ENCODE assay signal across 9 cellular contexts in genomic region chr1:78045600-78045849, GRCh38. TPM values are rescaled to one million over a fixed set of nuclear protein-coding genes. Genes with fewer than 3 reads are reported as not detected.
DNase-seq lines count a peak whose midpoint lies in the region; ATAC-seq and TF ChIP-seq lines count a peak whose summit lies in the region.
"Had no signal": no experiment of that assay in that cellular context is flagged by ENCODE, and none has a peak within 500 bp of the region (broad histone marks: within the 10 kb centered on the region; RNA-seq: fewer than 3 reads in every experiment).

No MANE protein-coding gene starts in this region.

- no peaks in the 10 kb centered on the region for H3K4me1 ChIP-seq in mesendoderm (ENCODE audit: control insufficient read depth, low read depth, low read length)
- no peaks in the 10 kb centered on the region for H3K4me1 ChIP-seq in testis

- no peak for TF ChIP-seq POLR2A in testis (IDR thresholded peaks at IDR 0.05)

- H3K4me3 ChIP-seq in mesendoderm (ENCODE audit: low read length): peak overlapping the region; percentile 16
- H3K4me3 ChIP-seq in testis: peak overlapping the region; percentile 61 to 71

- no peaks in the 10 kb centered on the region for H3K9me3 Mint-ChIP-seq in activated CD8-positive, alpha-beta memory T cell treated with anti-CD3 and anti-CD28 coated beads, Interleukin-2, amount 10 ng/mL, durations not matched to agents 7 days and 5 days (ENCODE audit: low read depth)
- no peaks in the 10 kb centered on the region for H3K9me3 Mint-ChIP-seq in central memory CD8-positive, alpha-beta T cell

- CTCF ChIA-PET in activated CD8-positive, alpha-beta memory T cell treated with anti-CD3 and anti-CD28 coated beads, Interleukin-2, amount 10 ng/mL, durations not matched to agents 7 days and 5 days (lab: Charles Lee): no interaction called here

- H3K79me2 ChIP-seq in mesendoderm (ENCODE audit: control insufficient read depth, insufficient read depth, low read length): no peaks in the 10 kb centered on the region

- no peak overlapping the region for H2BK120ac ChIP-seq in mesendoderm (ENCODE audit: low read depth, low read length)

- no CpG with 5 or more reads among the region's 14 CpGs for WGBS in mesendoderm (ENCODE audit: extremely low coverage, insufficient coverage, low lambda C conversion rate)
- 3 to 11% methylated on average over 14 of the region's 14 CpGs for WGBS in testis, 2 donors

- no peaks in the 10 kb centered on the region for H3K9me3 ChIP-seq in testis

- H2AK5ac ChIP-seq in mesendoderm (ENCODE audit: low read length): no peak overlapping the region

- no peak for DNase-seq in activated CD8-positive, alpha-beta memory T cell treated with anti-CD3 and anti-CD28 coated beads, Interleukin-2, amount 10 ng/mL, durations not matched to agents 7 days and 5 days
- DNase-seq in activated CD8-positive, alpha-beta memory T cell treated with anti-CD3 and anti-CD28 coated beads, Interleukin-2, amount 50 U/mL, for 4 hours: no peak
- no peak for DNase-seq in central memory CD8-positive, alpha-beta T cell (ENCODE audit: low spot score in 2 of 2)
- no peak for DNase-seq in mesendoderm
- DNase-seq in testis: peak; percentile 33
- DNase-seq in posterior cingulate gyrus: no peak
- no peak for DNase-seq in effector CD8-positive, alpha-beta T cell (lab: John Stamatoyannopoulos, UW)
- DNase-seq: SW 1271 had no signal

- no peaks in the 10 kb centered on the region for H3K36me3 ChIP-seq in mesendoderm (ENCODE audit: control insufficient read depth, insufficient read depth, low read length)
- no peaks in the 10 kb centered on the region for H3K36me3 ChIP-seq in testis (ENCODE audit: low read depth, missing control alignments)

- H3K79me1 ChIP-seq in mesendoderm (ENCODE audit: low read length): no peaks in the 10 kb centered on the region

- no peak overlapping the region for H2BK5ac ChIP-seq in mesendoderm (ENCODE audit: low read length)

- H3K9ac ChIP-seq in mesendoderm (ENCODE audit: low read length): peak overlapping the region; percentile 74

- H4K5ac ChIP-seq in mesendoderm (ENCODE audit: low read length): no peak overlapping the region

- intact Hi-C loops in testis (cut with DNase I; ENCODE audit: low total_unique reads) (no loop called here), posterior cingulate gyrus (cut with DNase I) (no loop called here)

- H3K4me1 Mint-ChIP-seq in activated CD8-positive, alpha-beta memory T cell treated with anti-CD3 and anti-CD28 coated beads, Interleukin-2, amount 10 ng/mL, durations not matched to agents 7 days and 5 days: peaks cover 31% of the 10 kb centered on the region
- H3K4me1 Mint-ChIP-seq in central memory CD8-positive, alpha-beta T cell: peaks cover 19% of the 10 kb centered on the region

- H3K27ac ChIP-seq in mesendoderm (ENCODE audit: low read depth, low read length): no peak overlapping the region
- peak overlapping the region; percentile 67 to 68 for H3K27ac ChIP-seq in testis

- H3K4me3 Mint-ChIP-seq in activated CD8-positive, alpha-beta memory T cell treated with anti-CD3 and anti-CD28 coated beads, Interleukin-2, amount 10 ng/mL, durations not matched to agents 7 days and 5 days: peak overlapping the region; percentile 70
- H3K4me3 Mint-ChIP-seq in central memory CD8-positive, alpha-beta T cell: peak overlapping the region; percentile 62

- H3K4me2 ChIP-seq in mesendoderm (ENCODE audit: low read length): peak overlapping the region; percentile 85

- no peak for ATAC-seq in activated CD8-positive, alpha-beta memory T cell treated with anti-CD3 and anti-CD28 coated beads, Interleukin-2, amount 10 ng/mL, durations not matched to agents 7 days and 5 days
- no peak for ATAC-seq in central memory CD8-positive, alpha-beta T cell (replicated peaks; ENCODE audit: extremely low read depth, poor library complexity, severe bottlenecking)
- ATAC-seq in GM19467 (IDR thresholded peaks at IDR 0.05; ENCODE audit: unreplicated experiment): no peak

- peaks cover 42% of the 10 kb centered on the region for H3K27me3 Mint-ChIP-seq in activated CD8-positive, alpha-beta memory T cell treated with anti-CD3 and anti-CD28 coated beads, Interleukin-2, amount 10 ng/mL, durations not matched to agents 7 days and 5 days
- peaks cover 61% of the 10 kb centered on the region for H3K27me3 Mint-ChIP-seq in central memory CD8-positive, alpha-beta T cell

- H3K27me3 ChIP-seq in mesendoderm (ENCODE audit: insufficient read depth, low read length, poor library complexity): peaks cover 16% of the 10 kb centered on the region
- H3K27me3 ChIP-seq in testis: no peaks in the 10 kb centered on the region

- H3K36me3 Mint-ChIP-seq in activated CD8-positive, alpha-beta memory T cell treated with anti-CD3 and anti-CD28 coated beads, Interleukin-2, amount 10 ng/mL, durations not matched to agents 7 days and 5 days: no peaks in the 10 kb centered on the region
- no peaks in the 10 kb centered on the region for H3K36me3 Mint-ChIP-seq in central memory CD8-positive, alpha-beta T cell (ENCODE audit: insufficient read depth)

- no peak for TF ChIP-seq CTCF in testis (IDR thresholded peaks at IDR 0.05)

- H3K18ac ChIP-seq in mesendoderm (ENCODE audit: low read length): no peak overlapping the region

- peak overlapping the region; percentile 30 for H4K8ac ChIP-seq in mesendoderm (ENCODE audit: low read depth, low read length)

- no peak overlapping the region for H3K4ac ChIP-seq in mesendoderm (ENCODE audit: low read depth, low read length)

- no peak overlapping the region for H3K27ac Mint-ChIP-seq in activated CD8-positive, alpha-beta memory T cell treated with anti-CD3 and anti-CD28 coated beads, Interleukin-2, amount 10 ng/mL, durations not matched to agents 7 days and 5 days
- no peak overlapping the region for H3K27ac Mint-ChIP-seq in central memory CD8-positive, alpha-beta T cell (ENCODE audit: low read depth)

- no peak overlapping the region for H3K23ac ChIP-seq in mesendoderm (ENCODE audit: low read length)

- no peak overlapping the region for H2BK15ac ChIP-seq in mesendoderm (replicated peaks; ENCODE audit: low read depth)

- H3K56ac ChIP-seq in mesendoderm (ENCODE audit: low read length): peak overlapping the region; percentile 84

RNA-seq across cellular contexts. Expression of gene GIPC2, which starts 0.2 kb away (rescaled TPM):
- under 1 TPM; 0.23 to 0.38 TPM for total RNA-seq in activated CD8-positive, alpha-beta memory T cell treated with anti-CD3 and anti-CD28 coated beads, Interleukin-2, amount 10 ng/mL, durations not matched to agents 7 days and 5 days
- 0.18 TPM for polyA plus RNA-seq in mesendoderm (2013, experiment 1 of 2)
- 0.17 TPM for polyA plus RNA-seq in mesendoderm (2013, experiment 2 of 2)
- 1 to 10 TPM; 2.0 to 2.4 TPM for total RNA-seq in testis
- polyA plus RNA-seq in testis (ENCODE audit: insufficient read depth, low read depth, low replicate concordance): 1.9 TPM

RNA-seq across cellular contexts. Expression of gene DNAJB4, which starts 40.8 kb away (rescaled TPM):
- 10 to 100 TPM; 11.5 to 23.0 TPM for total RNA-seq in activated CD8-positive, alpha-beta memory T cell treated with anti-CD3 and anti-CD28 coated beads, Interleukin-2, amount 10 ng/mL, durations not matched to agents 7 days and 5 days
- polyA plus RNA-seq in mesendoderm (2013, experiment 1 of 2): 10.3 TPM
- 10.8 TPM for polyA plus RNA-seq in mesendoderm (2013, experiment 2 of 2)
- total RNA-seq in testis: 10 to 100 TPM; 21.1 to 24.7 TPM
- 33.4 TPM for polyA plus RNA-seq in testis (ENCODE audit: insufficient read depth, low read depth, low replicate concordance)
